In the genomic region with DNA sequence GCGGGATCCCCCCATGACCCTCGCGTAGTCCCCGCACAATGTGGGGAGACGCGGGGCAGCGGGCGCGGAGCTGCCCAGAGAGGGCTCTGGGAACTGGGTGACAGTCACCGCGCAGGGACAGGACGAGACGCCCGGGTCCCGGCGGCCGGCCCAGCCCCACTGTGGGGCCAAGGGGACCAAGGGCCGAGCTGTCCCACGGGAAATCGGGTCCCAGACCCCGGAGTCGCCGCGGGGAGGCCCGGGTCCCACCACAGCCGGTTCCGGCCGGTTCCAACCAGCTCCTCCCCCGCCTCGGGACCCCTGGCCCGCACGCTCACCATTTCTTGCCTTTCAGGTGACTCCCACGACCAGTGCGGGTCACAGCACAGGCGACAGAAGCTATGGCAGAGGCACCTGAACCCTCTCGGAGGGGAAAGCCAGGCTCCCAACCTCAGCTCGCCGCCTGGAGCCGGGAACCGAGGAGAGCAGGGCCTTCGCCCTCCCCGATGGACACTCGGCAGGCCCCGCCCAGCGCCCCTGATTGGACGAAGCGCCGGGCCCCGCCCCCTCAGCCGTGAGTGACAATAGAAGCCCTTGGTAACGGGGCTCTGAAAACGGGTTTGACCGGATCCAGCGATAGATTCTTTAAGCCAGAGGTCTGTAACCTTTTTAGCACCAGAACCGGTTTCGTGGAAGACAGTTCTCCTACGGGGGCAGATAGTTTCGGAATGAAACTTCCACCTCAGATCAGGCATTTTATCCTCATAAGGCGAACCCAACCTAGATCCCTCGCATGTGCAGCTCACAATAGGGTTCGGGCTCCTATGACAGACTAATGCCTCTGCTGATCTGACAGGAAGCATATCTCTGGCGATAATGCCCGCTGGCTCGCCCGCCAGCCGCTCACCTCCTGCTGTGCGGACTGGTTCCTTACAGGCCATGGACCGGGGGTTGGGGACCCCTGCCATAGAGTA, we compare ENCODE assay signal across 8 cellular contexts. TPM values are rescaled to one million over a fixed set of nuclear protein-coding genes. Genes with fewer than 3 reads are reported as not detected.
A peak's percentile ranks its signal among the peaks of the same experiment; 100 is the strongest.
DNase-seq lines count a peak whose midpoint lies in the region; ATAC-seq and TF ChIP-seq lines count a peak whose summit lies in the region.

A gene (minus strand): TSS at position 460 of the 953 bp plus-strand sequence. CDS start 140 bp downstream, at position 320.

- H3K9me2 ChIP-seq in MM.1S (replicated peaks; ENCODE audit: insufficient read depth, low read length) = no peaks in the 10 kb centered on the region

- TF ChIP-seq CTCF in MM.1S (IDR thresholded peaks at IDR 0.05; ENCODE audit: low read length) = no peak
- peak; percentile 5 for TF ChIP-seq CTCF in astrocyte of the cerebellum (IDR thresholded peaks at IDR 0.05; ENCODE audit: low read depth, low read length, missing control alignments)
- TF ChIP-seq CTCF in right atrium auricular region (IDR thresholded peaks at IDR 0.05) = no peak
- TF ChIP-seq CTCF in upper lobe of right lung (IDR thresholded peaks at IDR 0.05) = no peak

- H3K79me2 ChIP-seq in MM.1S (ENCODE audit: low read length) = no peaks in the 10 kb centered on the region

- peak within 1 kb of the TSS; percentile 77 for H2AFZ ChIP-seq in MM.1S (ENCODE audit: low read length)

- no peak within 1 kb of the TSS for H3K27ac ChIP-seq in MM.1S (ENCODE audit: low read length)
- peak within 1 kb of the TSS; percentile 81 to 91 for H3K27ac ChIP-seq in right atrium auricular region
- H3K27ac ChIP-seq in upper lobe of right lung = peak within 1 kb of the TSS; percentile 94

- ATAC-seq in GM21528 (IDR thresholded peaks at IDR 0.05; ENCODE audit: low FRiP score, unreplicated experiment) = peak; percentile 94
- peak; percentile 100 for ATAC-seq in upper lobe of right lung

- intact Hi-C loops in posterior vena cava (cut with DNase I) = no loop called here
- intact Hi-C loops in upper lobe of right lung (cut with DNase I) = no loop called here

- peak within 1 kb of the TSS; percentile 58 for H3K4me3 ChIP-seq in MM.1S (ENCODE audit: low read length)
- peak within 1 kb of the TSS; percentile 86 for H3K4me3 ChIP-seq in astrocyte of the cerebellum (ENCODE audit: low read depth, low read length)
- H3K4me3 ChIP-seq in right atrium auricular region = peak within 1 kb of the TSS; percentile 84 to 91
- peak within 1 kb of the TSS; percentile 92 for H3K4me3 ChIP-seq in upper lobe of right lung

- in situ Hi-C loops in astrocyte of the cerebellum (cut with HindIII; ENCODE audit: low sequenced_read_pairs) = no loop called here

- no peaks in the 10 kb centered on the region for H4K20me1 ChIP-seq in MM.1S (ENCODE audit: insufficient read depth, low read length)

- no peaks in the 10 kb centered on the region for H3K27me3 ChIP-seq in MM.1S (replicated peaks; ENCODE audit: insufficient read depth, low read length)
- no peaks in the 10 kb centered on the region for H3K27me3 ChIP-seq in right atrium auricular region
- H3K27me3 ChIP-seq in upper lobe of right lung = no peaks in the 10 kb centered on the region

- H3K36me3 ChIP-seq in MM.1S (replicated peaks; ENCODE audit: insufficient read depth, low read length) (no peaks in the 10 kb centered on the region), right atrium auricular region (no peaks in the 10 kb centered on the region), upper lobe of right lung (no peaks in the 10 kb centered on the region)

- H3K9ac ChIP-seq in MM.1S (ENCODE audit: low read length) = peak within 1 kb of the TSS; percentile 22; the same call in 1 of the 2 replicates

- H3F3A ChIP-seq in MM.1S (ENCODE audit: insufficient read depth, low read length) = no peaks in the 10 kb centered on the region

- H3K4me1 ChIP-seq in MM.1S (ENCODE audit: low read length) (no peaks in the 10 kb centered on the region), right atrium auricular region (peaks cover 0 to 16% of the 10 kb centered on the region in 2 donors), upper lobe of right lung (peaks cover 7% of the 10 kb centered on the region)

- H3K4me2 ChIP-seq in MM.1S (ENCODE audit: low read depth, low read length) = peak within 1 kb of the TSS; percentile 66; the same call in 1 of the 2 replicates

- peak; percentile 98 for DNase-seq in COLO668 (lab: John Stamatoyannopoulos, UW; ENCODE audit: unreplicated experiment)
- peak; percentile 73 for DNase-seq in MM.1S
- DNase-seq in T-helper 22 cell (ENCODE audit: low read depth) = peak; percentile 17
- peak; percentile 40 for DNase-seq in astrocyte of the cerebellum (ENCODE audit: low read depth)
- DNase-seq in right atrium auricular region (ENCODE audit: low spot score) = peak; percentile 95
- DNase-seq in posterior vena cava (ENCODE audit: low spot score) = peak; percentile 97
- DNase-seq in upper lobe of right lung = peak; percentile 98

- H3K9me3 ChIP-seq in MM.1S (replicated peaks; ENCODE audit: insufficient read depth, low read length) = no peaks in the 10 kb centered on the region
- no peaks in the 10 kb centered on the region for H3K9me3 ChIP-seq in right atrium auricular region
- H3K9me3 ChIP-seq in upper lobe of right lung = no peaks in the 10 kb centered on the region

RNA-seq across cellular contexts. Expression of the gene that starts here (rescaled TPM):
- total RNA-seq in right atrium auricular region (1 to 10 TPM; 4.4 to 5.5 TPM), posterior vena cava (1 to 10 TPM; 3.9 to 5.1 TPM), upper lobe of right lung (5.1 TPM)

Comparison
In these comparisons a context has a peak if more than half of its experiments do, and no peak if none do; other contexts are left out.
1. DNase-seq: peak in every context shown above with its lines; median percentile 98 in COLO668; 98 in upper lobe of right lung; 97 in posterior vena cava; 95 in right atrium auricular region; 73 in MM.1S; 40 in astrocyte of the cerebellum; 17 in T-helper 22 cell.